In the genomic region with DNA sequence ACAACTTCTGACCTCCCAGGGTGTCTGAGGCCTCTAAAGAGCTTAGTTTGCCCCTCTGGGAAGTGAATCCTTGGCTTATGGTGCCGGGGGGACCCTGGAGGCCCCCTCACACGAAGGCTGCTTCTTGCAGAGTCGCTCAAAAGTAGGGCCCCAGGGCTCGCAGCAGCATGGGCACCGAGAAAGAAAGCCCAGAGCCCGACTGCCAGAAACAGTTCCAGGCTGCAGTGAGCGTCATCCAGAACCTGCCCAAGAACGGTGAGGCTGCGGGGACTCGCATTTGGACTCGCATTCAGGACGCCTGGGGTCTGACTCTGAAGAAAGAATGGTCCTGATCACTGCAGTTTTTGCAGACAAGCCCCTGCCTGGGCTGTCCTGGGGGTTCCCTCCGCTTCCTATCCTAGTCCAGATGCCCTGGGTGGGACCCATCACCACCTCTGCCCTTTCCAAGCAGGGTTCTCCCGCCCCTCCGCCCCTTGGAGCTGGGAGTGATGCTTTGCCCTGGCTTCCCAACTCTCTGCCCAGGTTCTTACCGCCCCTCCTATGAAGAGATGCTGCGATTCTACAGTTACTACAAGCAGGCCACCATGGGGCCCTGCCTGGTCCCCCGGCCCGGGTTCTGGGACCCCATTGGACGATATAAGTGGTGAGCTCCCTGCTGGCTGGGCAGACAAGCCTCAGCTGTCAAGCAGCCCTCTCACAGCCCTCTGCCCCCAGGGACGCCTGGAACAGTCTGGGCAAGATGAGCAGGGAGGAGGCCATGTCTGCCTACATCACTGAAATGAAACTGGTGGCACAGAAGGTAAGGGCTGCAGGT, we compare ENCODE assay signal across 1 cellular context.
TF ChIP-seq lines count a peak whose summit lies in the region.

No MANE protein-coding gene starts in this region.

TF ChIP-seq in K562, 482 proteins besides CTCF, POLR2A, EP300 and RAD21:
- TF ChIP-seq, protein P1, sequence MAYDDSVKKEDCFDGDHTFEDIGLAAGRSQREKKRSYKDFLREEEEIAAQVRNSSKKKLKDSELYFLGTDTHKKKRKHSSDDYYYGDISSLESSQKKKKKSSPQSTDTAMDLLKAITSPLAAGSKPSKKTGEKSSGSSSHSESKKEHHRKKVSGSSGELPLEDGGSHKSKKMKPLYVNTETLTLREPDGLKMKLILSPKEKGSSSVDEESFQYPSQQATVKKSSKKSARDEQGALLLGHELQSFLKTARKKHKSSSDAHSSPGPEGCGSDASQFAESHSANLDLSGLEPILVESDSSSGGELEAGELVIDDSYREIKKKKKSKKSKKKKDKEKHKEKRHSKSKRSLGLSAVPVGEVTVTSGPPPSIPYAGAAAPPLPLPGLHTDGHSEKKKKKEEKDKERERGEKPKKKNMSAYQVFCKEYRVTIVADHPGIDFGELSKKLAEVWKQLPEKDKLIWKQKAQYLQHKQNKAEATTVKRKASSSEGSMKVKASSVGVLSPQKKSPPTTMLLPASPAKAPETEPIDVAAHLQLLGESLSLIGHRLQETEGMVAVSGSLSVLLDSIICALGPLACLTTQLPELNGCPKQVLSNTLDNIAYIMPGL (CRISPR knock-in tag; IDR thresholded peaks at IDR 0.05), result no peak
- TF ChIP-seq E2F3 (CRISPR knock-in tag; IDR thresholded peaks at IDR 0.05) (no peak), FOXK1 (CRISPR knock-in tag; IDR thresholded peaks at IDR 0.05; ENCODE audit: borderline replicate concordance) (peak; percentile 53; the same call in 1 of the 2 replicates), NR2C2 (CRISPR knock-in tag; IDR thresholded peaks at IDR 0.05) (no peak), NR2C2 (tag; IDR thresholded peaks at IDR 0.05) (0 out of 2 replicates have a peak, but pooled peaks have one; percentile 4)
